20 cellular contexts compared by ENCODE assay signal in the genomic region with DNA sequence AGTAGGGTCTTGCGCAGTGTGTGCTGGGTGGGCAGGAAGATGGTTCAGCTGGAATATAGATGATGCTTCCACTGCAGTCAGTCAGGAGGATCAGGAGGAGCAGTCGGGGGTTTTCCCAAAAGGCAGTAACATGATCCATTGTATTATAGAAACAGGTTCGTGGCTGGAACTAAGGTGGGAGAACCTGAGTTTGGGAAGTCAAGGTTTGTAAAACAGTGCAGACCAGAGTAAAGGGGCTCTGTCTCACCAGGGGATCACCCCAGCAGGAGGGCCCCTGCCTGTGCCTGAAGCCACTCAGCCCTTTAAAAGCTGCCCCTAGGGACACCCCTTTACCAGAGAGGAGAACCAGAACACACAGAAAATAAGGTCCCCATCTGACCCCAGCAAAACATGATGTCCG.
DNase-seq lines count a peak whose midpoint lies in the region; ATAC-seq, FAIRE-seq and TF ChIP-seq lines count a peak whose summit lies in the region.
"Had no signal": no experiment of that assay in that cellular context is flagged by ENCODE, and none has a peak within 500 bp of the region (broad histone marks: within the 10 kb centered on the region; RNA-seq: fewer than 3 reads in every experiment).

No MANE protein-coding gene starts in this region.

- FAIRE-seq in kidney (lab: Jason Lieb, UNC), result no peak
- FAIRE-seq: HepG2 had no signal

- peak overlapping the region; percentile 98 for H3K27ac Mint-ChIP-seq in activated T-cell treated with anti-CD3 and anti-CD28 coated beads, Interleukin-2, amount 50 U/mL, for 24 hours
- H3K27ac Mint-ChIP-seq in activated T-helper 17 cell treated with anti-CD3 and anti-CD28 coated beads, Interleukin-2, amount 50 U/mL, for 72 hours, result peak overlapping the region; percentile 98
- H3K27ac Mint-ChIP-seq in neural progenitor cell, result no peak overlapping the region
- H3K27ac Mint-ChIP-seq: brain; CD8-positive, alpha-beta T cell had no signal

- H3K9me3 ChIP-seq in HUES48 (ENCODE audit: control insufficient read depth, insufficient read depth, low read length) (peaks cover 13% of the 10 kb centered on the region; the same call in 1 of the 2 replicates), neural progenitor cell (ENCODE audit: low read depth) (no peaks in the 10 kb centered on the region), heart right ventricle (peaks cover 0 to 12% (median 0%) of the 10 kb centered on the region in 11 donors), kidney (ENCODE audit: control insufficient read depth in 1 of 2, low read length in 2 of 2) (no peaks in the 10 kb centered on the region)
- H3K9me3 ChIP-seq: ovary, right lobe of liver, SJSA1 had no signal

- no peaks in the 10 kb centered on the region for H3K79me2 ChIP-seq in neural progenitor cell (ENCODE audit: low read depth)

- H3K36me3 ChIP-seq in HUES48 (ENCODE audit: control insufficient read depth, insufficient read depth, low read length) (no peaks in the 10 kb centered on the region), neural progenitor cell (no peaks in the 10 kb centered on the region), heart right ventricle (no peaks in the 10 kb centered on the region), kidney (ENCODE audit: control insufficient read depth in 1 of 2, insufficient read depth in 2 of 2, low read length in 2 of 2) (no peaks in the 10 kb centered on the region)
- H3K36me3 ChIP-seq: left ventricle myocardium inferior, ovary, right lobe of liver, SJSA1 had no signal

- WGBS in heart right ventricle, 2 donors, result 49 to 50% methylated on average over 4 of the region's 4 CpGs

- peak overlapping the region; percentile 39 for H3K4me3 Mint-ChIP-seq in activated T-cell treated with anti-CD3 and anti-CD28 coated beads, Interleukin-2, amount 50 U/mL, for 24 hours
- peak overlapping the region; percentile 77 for H3K4me3 Mint-ChIP-seq in activated T-helper 17 cell treated with anti-CD3 and anti-CD28 coated beads, Interleukin-2, amount 50 U/mL, for 72 hours
- no peak overlapping the region for H3K4me3 Mint-ChIP-seq in neural progenitor cell
- H3K4me3 Mint-ChIP-seq: brain; CD8-positive, alpha-beta T cell had no signal

- peak overlapping the region; percentile 40 for H3K4me2 ChIP-seq in neural progenitor cell

- H3K9me3 Mint-ChIP-seq in activated T-cell treated with anti-CD3 and anti-CD28 coated beads, Interleukin-2, amount 50 U/mL, for 24 hours, result peaks cover 28% of the 10 kb centered on the region
- peaks cover 9% of the 10 kb centered on the region for H3K9me3 Mint-ChIP-seq in activated T-helper 17 cell treated with anti-CD3 and anti-CD28 coated beads, Interleukin-2, amount 50 U/mL, for 72 hours
- H3K9me3 Mint-ChIP-seq in neural progenitor cell, result peaks cover 15% of the 10 kb centered on the region

- H3K36me3 Mint-ChIP-seq in activated T-cell treated with anti-CD3 and anti-CD28 coated beads, Interleukin-2, amount 50 U/mL, for 24 hours (ENCODE audit: low read depth), result peaks cover 31% of the 10 kb centered on the region
- H3K36me3 Mint-ChIP-seq in activated T-helper 17 cell treated with anti-CD3 and anti-CD28 coated beads, Interleukin-2, amount 50 U/mL, for 72 hours (ENCODE audit: low read depth), result peaks cover 17% of the 10 kb centered on the region
- H3K36me3 Mint-ChIP-seq in neural progenitor cell, result no peaks in the 10 kb centered on the region
- H3K36me3 Mint-ChIP-seq: brain; CD8-positive, alpha-beta T cell had no signal

- H4K20me1 ChIP-seq in neural progenitor cell (ENCODE audit: low read depth), result no peaks in the 10 kb centered on the region

- TF ChIP-seq CTCF in neural progenitor cell (IDR thresholded peaks at IDR 0.05), result no peak
- TF ChIP-seq CTCF in heart right ventricle (IDR thresholded peaks at IDR 0.05), result no peak
- TF ChIP-seq CTCF in kidney (IDR thresholded peaks at IDR 0.05; ENCODE audit: borderline replicate concordance, extremely low read depth, insufficient read depth), result no peak

- no peak for DNase-seq in activated T-cell treated with anti-CD3 and anti-CD28 coated beads, Interleukin-2, amount 50 U/mL, for 24 hours
- DNase-seq in activated T-cell treated with anti-CD3 and anti-CD28 coated beads, Interleukin-2, amount 50 U/mL, for 1 hour, result no peak
- DNase-seq in neural progenitor cell (ENCODE audit: low spot score), result no peak
- no peak for DNase-seq in heart right ventricle
- no peak for DNase-seq in kidney
- DNase-seq in cortex of kidney (lab: John Stamatoyannopoulos, UW), result no peak
- DNase-seq: activated gamma-delta T cell; CD8-positive, alpha-beta T cell; DMS79 treated with DMSO at 0.1 percent for 48 hours; left ventricle myocardium inferior; NCI-H1930; NCI-H510A treated with DMSO at 0.1 percent for 48 hours; ovary; right lobe of liver; T1000 had no signal

- H3K9ac ChIP-seq in HUES48 (ENCODE audit: low read depth, low read length) (no peak overlapping the region), neural progenitor cell (no peak overlapping the region), kidney (ENCODE audit: low read length in 2 of 2) (no peak overlapping the region)

- no peaks in the 10 kb centered on the region for H3K27me3 ChIP-seq in HUES48 (ENCODE audit: control insufficient read depth, insufficient read depth, low read length)
- H3K27me3 ChIP-seq in neural progenitor cell, result no peaks in the 10 kb centered on the region
- H3K27me3 ChIP-seq in heart right ventricle, result no peaks in the 10 kb centered on the region
- H3K27me3 ChIP-seq: ovary, right lobe of liver, SJSA1 had no signal

- H3K27me3 Mint-ChIP-seq in activated T-cell treated with anti-CD3 and anti-CD28 coated beads, Interleukin-2, amount 50 U/mL, for 24 hours, result no peaks in the 10 kb centered on the region
- no peaks in the 10 kb centered on the region for H3K27me3 Mint-ChIP-seq in activated T-helper 17 cell treated with anti-CD3 and anti-CD28 coated beads, Interleukin-2, amount 50 U/mL, for 72 hours
- no peaks in the 10 kb centered on the region for H3K27me3 Mint-ChIP-seq in neural progenitor cell (ENCODE audit: insufficient read depth, low read depth)

- peaks cover 87% of the 10 kb centered on the region for H3K4me1 Mint-ChIP-seq in activated T-cell treated with anti-CD3 and anti-CD28 coated beads, Interleukin-2, amount 50 U/mL, for 24 hours (ENCODE audit: low read depth)
- H3K4me1 Mint-ChIP-seq in activated T-helper 17 cell treated with anti-CD3 and anti-CD28 coated beads, Interleukin-2, amount 50 U/mL, for 72 hours, result peaks cover 70% of the 10 kb centered on the region
- H3K4me1 Mint-ChIP-seq in neural progenitor cell, result peaks cover 12% of the 10 kb centered on the region

- H3F3A ChIP-seq in neural progenitor cell (ENCODE audit: low read depth), result peaks cover 12% of the 10 kb centered on the region

- H3K27ac ChIP-seq in HUES48 (ENCODE audit: low read depth, low read length) (no peak overlapping the region), neural progenitor cell (no peak overlapping the region), heart right ventricle (peak overlapping the region in 1 of 10 donors; percentile 26), kidney (ENCODE audit: low read depth in 2 of 2, low read length in 2 of 2) (no peak overlapping the region)
- H3K27ac ChIP-seq: left ventricle myocardium inferior, ovary, right lobe of liver, SJSA1 had no signal

- H3K4me3 ChIP-seq in HUES48 (ENCODE audit: low read depth, low read length), result 0 out of 2 replicates have a peak overlapping the region, but pooled peaks have one; percentile 5
- no peak overlapping the region for H3K4me3 ChIP-seq in neural progenitor cell
- no peak overlapping the region for H3K4me3 ChIP-seq in heart right ventricle
- no peak overlapping the region for H3K4me3 ChIP-seq in kidney (ENCODE audit: low read length in 2 of 2)
- H3K4me3 ChIP-seq: left ventricle myocardium inferior, ovary, right lobe of liver, SJSA1 had no signal

- intact Hi-C loops in heart right ventricle (cut with DNase I), result no loop called here
- intact Hi-C loops in kidney (cut with DNase I), result no loop called here

- no peak overlapping the region for H2AFZ ChIP-seq in neural progenitor cell (replicated peaks)

- no peak for ATAC-seq in activated T-helper 17 cell treated with anti-CD3 and anti-CD28 coated beads, Interleukin-2, amount 50 U/mL, for 72 hours (replicated peaks)
- ATAC-seq in heart right ventricle, result no peak
- ATAC-seq: CD8-positive, alpha-beta T cell; HepG2 had no signal

- peaks cover 24% of the 10 kb centered on the region for H3K4me1 ChIP-seq in HUES48 (ENCODE audit: control insufficient read depth, insufficient read depth, low read length)
- H3K4me1 ChIP-seq in neural progenitor cell, result peaks cover 21% of the 10 kb centered on the region
- H3K4me1 ChIP-seq in heart right ventricle, result peaks cover 0 to 51% (median 0%) of the 10 kb centered on the region in 9 donors
- no peaks in the 10 kb centered on the region for H3K4me1 ChIP-seq in kidney (ENCODE audit: control insufficient read depth in 1 of 2, insufficient read depth in 1 of 2, low read depth in 1 of 2, low read length in 2 of 2)
- H3K4me1 ChIP-seq: left ventricle myocardium inferior, right lobe of liver had no signal
